Comparison of ENCODE assay signal across 8 cellular contexts in the genomic region with DNA sequence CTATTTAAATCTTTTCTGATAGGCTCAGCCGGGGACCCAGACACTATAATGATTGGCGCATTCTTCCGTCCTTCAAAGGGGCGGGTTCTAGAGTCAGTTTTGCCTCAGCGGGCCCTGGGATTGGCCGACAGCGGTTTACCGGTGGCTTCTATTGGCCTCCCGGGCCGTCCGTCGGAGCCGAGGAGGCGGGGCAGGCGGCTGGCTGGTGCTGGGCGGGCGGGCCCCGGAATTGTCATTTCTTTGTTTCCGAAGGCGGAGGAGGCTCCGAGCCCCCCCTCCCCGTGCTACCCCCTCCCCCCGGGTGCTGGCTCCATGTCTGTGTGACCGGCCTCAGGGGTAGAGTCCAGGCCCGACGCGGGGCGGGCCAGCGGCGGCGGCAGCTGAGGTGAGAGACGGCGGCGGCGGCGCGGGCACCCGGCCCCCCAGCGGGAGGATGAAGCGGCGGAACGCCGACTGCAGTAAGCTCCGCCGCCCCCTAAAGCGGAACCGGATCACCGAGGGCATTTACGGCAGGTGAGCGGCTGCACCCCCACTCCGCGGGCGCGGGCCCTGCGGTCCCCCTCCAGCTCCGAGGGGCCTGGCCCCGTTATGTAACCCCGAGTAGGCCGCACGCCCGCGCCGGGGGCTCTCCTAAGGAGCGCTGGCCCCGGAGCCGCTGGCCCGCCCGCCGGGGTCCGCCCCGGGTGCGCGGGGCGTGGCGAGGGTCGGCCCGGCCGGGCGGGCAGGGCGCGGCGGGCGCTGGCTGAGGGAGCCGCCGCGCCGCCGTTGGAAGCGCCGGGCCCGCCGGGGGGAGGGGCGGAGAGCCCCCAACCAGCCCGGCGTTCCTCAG. TPM values are rescaled to one million over a fixed set of nuclear protein-coding genes. Genes with fewer than 3 reads are reported as not detected.
DNase-seq lines count a peak whose midpoint lies in the region; ATAC-seq and TF ChIP-seq lines count a peak whose summit lies in the region.

A gene with protein sequence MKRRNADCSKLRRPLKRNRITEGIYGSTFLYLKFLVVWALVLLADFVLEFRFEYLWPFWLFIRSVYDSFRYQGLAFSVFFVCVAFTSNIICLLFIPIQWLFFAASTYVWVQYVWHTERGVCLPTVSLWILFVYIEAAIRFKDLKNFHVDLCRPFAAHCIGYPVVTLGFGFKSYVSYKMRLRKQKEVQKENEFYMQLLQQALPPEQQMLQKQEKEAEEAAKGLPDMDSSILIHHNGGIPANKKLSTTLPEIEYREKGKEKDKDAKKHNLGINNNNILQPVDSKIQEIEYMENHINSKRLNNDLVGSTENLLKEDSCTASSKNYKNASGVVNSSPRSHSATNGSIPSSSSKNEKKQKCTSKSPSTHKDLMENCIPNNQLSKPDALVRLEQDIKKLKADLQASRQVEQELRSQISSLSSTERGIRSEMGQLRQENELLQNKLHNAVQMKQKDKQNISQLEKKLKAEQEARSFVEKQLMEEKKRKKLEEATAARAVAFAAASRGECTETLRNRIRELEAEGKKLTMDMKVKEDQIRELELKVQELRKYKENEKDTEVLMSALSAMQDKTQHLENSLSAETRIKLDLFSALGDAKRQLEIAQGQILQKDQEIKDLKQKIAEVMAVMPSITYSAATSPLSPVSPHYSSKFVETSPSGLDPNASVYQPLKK (plus strand): TSS at position 232 of the 829 bp plus-strand sequence. CDS start 202 bp downstream, at position 434.

- no peaks in the 10 kb centered on the region for H3K36me3 ChIP-seq in thoracic aorta

- ATAC-seq in HG02798 (IDR thresholded peaks at IDR 0.05; ENCODE audit: poor library complexity, unreplicated experiment) (peak; percentile 86), Right ventricle myocardium inferior (peak; percentile 96), thoracic aorta (ENCODE audit: insufficient number of reproducible peaks, low FRiP score, low read depth) (peak; percentile 99)
- peak; percentile 91 for ATAC-seq in activated naive CD8-positive, alpha-beta T cell treated with anti-CD3 and anti-CD28 coated beads, Interleukin-2, amount 50 U/mL, for 24 hours

- H3K27me3 ChIP-seq in thoracic aorta (replicated peaks; ENCODE audit: insufficient read depth), result no peaks in the 10 kb centered on the region

- no peaks in the 10 kb centered on the region for H3K9me3 ChIP-seq in thoracic aorta

- peaks cover 49% of the 10 kb centered on the region for H3K4me1 Mint-ChIP-seq in activated naive CD8-positive, alpha-beta T cell treated with anti-CD3 and anti-CD28 coated beads, Interleukin-2, amount 50 U/mL, for 24 hours
- H3K4me1 Mint-ChIP-seq in osteocyte (ENCODE audit: unreplicated experiment), result peaks cover 53% of the 10 kb centered on the region

- H3K4me3 Mint-ChIP-seq in activated naive CD8-positive, alpha-beta T cell treated with anti-CD3 and anti-CD28 coated beads, Interleukin-2, amount 50 U/mL, for 24 hours, result peak within 1 kb of the TSS; percentile 89
- H3K4me3 Mint-ChIP-seq in osteocyte (ENCODE audit: unreplicated experiment), result peak within 1 kb of the TSS; percentile 91

- peak; percentile 84 for DNase-seq in GM12864 (ENCODE audit: low read depth)
- peak; percentile 95 for DNase-seq in NCI-H1436 (lab: John Stamatoyannopoulos, UW)
- DNase-seq in T follicular helper cell (ENCODE audit: low read depth), result peak; percentile 96
- peak; percentile 97 for DNase-seq in activated naive CD8-positive, alpha-beta T cell treated with anti-CD3 and anti-CD28 coated beads, Interleukin-2, amount 50 U/mL, for 24 hours
- peak; percentile 97 for DNase-seq in Right ventricle myocardium inferior (ENCODE audit: missing footprints)
- peak; percentile 99 for DNase-seq in osteocyte (ENCODE audit: extremely low spot score, unreplicated experiment)
- DNase-seq in thoracic aorta (ENCODE audit: low spot score), result peak; percentile 82

- no peaks in the 10 kb centered on the region for H3K36me3 Mint-ChIP-seq in activated naive CD8-positive, alpha-beta T cell treated with anti-CD3 and anti-CD28 coated beads, Interleukin-2, amount 50 U/mL, for 24 hours (ENCODE audit: low read depth)
- no peaks in the 10 kb centered on the region for H3K36me3 Mint-ChIP-seq in osteocyte (ENCODE audit: unreplicated experiment)

- intact Hi-C loops in Right ventricle myocardium inferior (cut with DNase I), result no loop called here

- H3K4me3 ChIP-seq in GM12864 (ENCODE audit: low read depth, low read length) (peak within 1 kb of the TSS; percentile 75), thoracic aorta (peak within 1 kb of the TSS; percentile 87)

- no peaks in the 10 kb centered on the region for H3K27me3 Mint-ChIP-seq in activated naive CD8-positive, alpha-beta T cell treated with anti-CD3 and anti-CD28 coated beads, Interleukin-2, amount 50 U/mL, for 24 hours
- no peaks in the 10 kb centered on the region for H3K27me3 Mint-ChIP-seq in osteocyte (ENCODE audit: unreplicated experiment)

- TF ChIP-seq CTCF in GM12864 (IDR thresholded peaks at IDR 0.05; ENCODE audit: low read depth, low read length, missing control alignments) (peak; percentile 9), osteocyte (IDR thresholded peaks at IDR 0.05) (no peak), thoracic aorta (IDR thresholded peaks at IDR 0.05) (peak; percentile 25)

- peak within 1 kb of the TSS; percentile 88 to 95 for H3K27ac ChIP-seq in thoracic aorta

- no peaks in the 10 kb centered on the region for H3K9me3 Mint-ChIP-seq in activated naive CD8-positive, alpha-beta T cell treated with anti-CD3 and anti-CD28 coated beads, Interleukin-2, amount 50 U/mL, for 24 hours
- H3K9me3 Mint-ChIP-seq in osteocyte (ENCODE audit: unreplicated experiment), result no peaks in the 10 kb centered on the region

- peak within 1 kb of the TSS; percentile 96 for H3K27ac Mint-ChIP-seq in activated naive CD8-positive, alpha-beta T cell treated with anti-CD3 and anti-CD28 coated beads, Interleukin-2, amount 50 U/mL, for 24 hours
- H3K27ac Mint-ChIP-seq in osteocyte (ENCODE audit: unreplicated experiment), result peak within 1 kb of the TSS; percentile 97

- H3K4me1 ChIP-seq in thoracic aorta (ENCODE audit: control insufficient read depth in 1 of 2, low read depth in 2 of 2), result peaks cover 18 to 39% of the 10 kb centered on the region in 2 donors

RNA-seq across cellular contexts. Expression of the gene that starts here (rescaled TPM):
- total RNA-seq in Right ventricle myocardium inferior (13.7 TPM), osteocyte (30.7 and 30.9 TPM in 2 replicates), thoracic aorta (10 to 100 TPM; 15.2 to 18.8 TPM)

Comparison
In these comparisons a context has a peak if more than half of its experiments do, and no peak if none do; other contexts are left out.
1. Peak in every context shown above with its lines: DNase-seq, ATAC-seq, H3K4me3 ChIP-seq and H3K27ac ChIP-seq.